10 cellular contexts compared by ENCODE assay signal in the genomic region with DNA sequence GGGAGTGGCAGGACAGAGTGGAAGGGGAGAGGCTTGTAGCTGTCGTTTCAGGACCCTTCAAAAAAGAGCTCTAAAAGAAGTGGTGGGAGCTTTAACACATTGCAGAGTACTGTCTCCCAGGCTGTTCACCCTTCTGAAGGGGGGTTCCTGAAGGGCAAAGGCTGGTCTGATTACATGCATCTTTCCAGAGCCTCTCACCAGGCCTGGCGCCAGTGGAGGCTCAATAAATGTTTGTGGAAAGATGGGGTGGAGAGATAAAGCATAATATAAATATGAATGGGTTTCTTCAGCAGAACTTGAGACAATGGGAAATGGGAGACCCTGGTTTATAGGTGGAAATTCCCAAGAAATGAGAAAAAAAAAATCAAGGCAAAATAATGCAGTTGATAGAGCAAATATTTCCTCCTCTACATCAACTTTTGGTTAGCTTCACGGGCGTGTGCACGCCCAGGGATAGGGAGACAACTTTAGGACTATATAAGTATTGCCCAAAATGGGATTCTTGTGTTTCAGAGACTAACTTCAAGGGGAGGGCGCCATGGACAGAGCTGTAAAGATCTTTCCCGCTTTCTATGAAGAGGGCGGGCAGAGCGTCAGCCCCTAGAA. TPM values are rescaled to one million over a fixed set of nuclear protein-coding genes. Genes with fewer than 3 reads are reported as not detected.
DNase-seq lines count a peak whose midpoint lies in the region; ATAC-seq, FAIRE-seq and TF ChIP-seq lines count a peak whose summit lies in the region.
"Had no signal": no experiment of that assay in that cellular context is flagged by ENCODE, and none has a peak within 500 bp of the region (broad histone marks: within the 10 kb centered on the region; RNA-seq: fewer than 3 reads in every experiment).

No MANE protein-coding gene starts in this region.

- RAD21 ChIA-PET in GM12878 (lab: Charles Lee; ENCODE audit: unreplicated experiment): interaction anchor here (0.5 to 1.8 kb wide), 9 partner anchors 12 to 404 kb away, joined by 3 to 9 read pairs (median 4); no protein-coding TSS in a partner anchor

- intact Hi-C loops in GM12878 (cut with micrococcal nuclease; ENCODE audit: unreplicated experiment): loop anchor here (5.0 kb wide), 2 partner anchors 239 to 399 kb away; no protein-coding TSS in a partner anchor

- H3K27me3 ChIP-seq in CD4-positive, CD25-positive, alpha-beta regulatory T cell (ENCODE audit: control insufficient read depth, insufficient read depth, low read length): peaks cover 15% of the 10 kb centered on the region
- H3K27me3 ChIP-seq in GM12878 (replicated peaks in 1 of 2; ENCODE audit: control insufficient read depth in 2 of 2, insufficient read depth in 2 of 2, low read length in 1 of 2): peaks cover 1 to 5% of the 10 kb centered on the region in 2 experiments; a peak in 3 of 4 replicates

- H3K9ac ChIP-seq in GM12878 (ENCODE audit: control insufficient read depth, insufficient read depth, low read length): no peak overlapping the region

- ATAC-seq in CD4-positive, CD25-positive, alpha-beta regulatory T cell (ENCODE audit: low read depth in 2 of 2): no peak
- ATAC-seq in GM12878: no peak
- ATAC-seq in GM18517 (IDR thresholded peaks at IDR 0.05; ENCODE audit: unreplicated experiment): no peak

- peak overlapping the region; percentile 72 for H2AFZ ChIP-seq in GM12878 (ENCODE audit: control insufficient read depth, low read depth, low read length)

- peak overlapping the region; percentile 97 to 100 (median 100) for H3K27ac Mint-ChIP-seq in CD4-positive, CD25-positive, alpha-beta regulatory T cell
- H3K27ac Mint-ChIP-seq in nephron: peak overlapping the region in 2 of 3 experiments; percentile 91 to 95

- no peaks in the 10 kb centered on the region for H3K9me3 Mint-ChIP-seq in CD4-positive, CD25-positive, alpha-beta regulatory T cell
- H3K9me3 Mint-ChIP-seq in nephron: no peaks in the 10 kb centered on the region

- BruUV-seq in GM12878 (replicated peaks; lab: Mats Ljungman, UMichigan): no TSS peak

- in situ Hi-C loops in GM12878 (cut with MboI): loop anchor here (5.0 kb wide), 1 partner anchor 239 kb away; no protein-coding TSS in a partner anchor

- H3K4me1 ChIP-seq in CD4-positive, CD25-positive, alpha-beta regulatory T cell (ENCODE audit: control insufficient read depth, insufficient read depth, low read length, poor library complexity, severe bottlenecking): peaks cover 75% of the 10 kb centered on the region
- peaks cover 21% of the 10 kb centered on the region for H3K4me1 ChIP-seq in GM12878 (ENCODE audit: control insufficient read depth, insufficient read depth, low read length)

- peak overlapping the region; percentile 95 to 100 (median 100) for H3K4me3 Mint-ChIP-seq in CD4-positive, CD25-positive, alpha-beta regulatory T cell
- peak overlapping the region; percentile 98 to 100 (median 99) for H3K4me3 Mint-ChIP-seq in nephron

- TF ChIP-seq RAD21 in Ishikawa (IDR thresholded peaks at IDR 0.05; ENCODE audit: low read depth) (no peak), GM12878 (IDR thresholded peaks at IDR 0.05; ENCODE audit: insufficient read depth, low read depth, low read length) (no peak)

- peaks cover 67% of the 10 kb centered on the region for H3K79me2 ChIP-seq in GM12878 (ENCODE audit: control insufficient read depth, insufficient read depth, low read length)

- no peaks in the 10 kb centered on the region; the same call in none of the 2 replicates for H4K20me1 ChIP-seq in GM12878 (ENCODE audit: control insufficient read depth, insufficient read depth)

- peak overlapping the region; percentile 82 for H3K27ac ChIP-seq in CD4-positive, CD25-positive, alpha-beta regulatory T cell (ENCODE audit: insufficient read depth, low read length, poor library complexity, severe bottlenecking)
- no peak overlapping the region for H3K27ac ChIP-seq in GM12878 (ENCODE audit: control insufficient read depth, insufficient read depth)

- POLR2A ChIA-PET in GM12878 (lab: Charles Lee): interaction anchor here (0.6 to 1.3 kb wide), 11 partner anchors 9 to 691 kb away, joined by 3 to 6 read pairs (median 4); no protein-coding TSS in a partner anchor

- no peak overlapping the region for H3K4me2 ChIP-seq in GM12878 (ENCODE audit: control insufficient read depth, insufficient read depth)

- WGBS in GM12878 (ENCODE audit: insufficient coverage, insufficient replicate concordance, low lambda C conversion rate, missing lambda C conversion rate): 27% methylated on average over 9 of the region's 9 CpGs

- H3K4me1 Mint-ChIP-seq in CD4-positive, CD25-positive, alpha-beta regulatory T cell: peaks cover 23 to 88% (median 49%) of the 10 kb centered on the region in 4 donors
- peaks cover 26% of the 10 kb centered on the region for H3K4me1 Mint-ChIP-seq in nephron

- H3K9me3 ChIP-seq in CD4-positive, CD25-positive, alpha-beta regulatory T cell (ENCODE audit: control insufficient read depth in 2 of 2, low read length in 2 of 2): no peaks in the 10 kb centered on the region
- no peaks in the 10 kb centered on the region for H3K9me3 ChIP-seq in GM12878 (replicated peaks; ENCODE audit: control insufficient read depth, insufficient read depth, low read length)
- H3K9me3 ChIP-seq: sigmoid colon had no signal

- no peak for TF ChIP-seq POLR2A in GM12878 (IDR thresholded peaks at IDR 0.05; ENCODE audit: low read depth, low read length)

- TF ChIP-seq EP300 in Ishikawa (IDR thresholded peaks at IDR 0.05; ENCODE audit: borderline replicate concordance) (no peak), GM12878 (IDR thresholded peaks at IDR 0.05; ENCODE audit: borderline replicate concordance in 1 of 2, control insufficient read depth in 1 of 2, low read depth in 2 of 2, low read length in 2 of 2) (no peak)

- CTCF ChIA-PET in GM12878 (lab: Yijun Ruan, JAX): interaction anchor here (0.7 to 1.5 kb wide), 11 partner anchors 13 to 1588 kb away, joined by 3 to 5 read pairs (median 4); no protein-coding TSS in a partner anchor

- peaks cover 27% of the 10 kb centered on the region for H3K36me3 Mint-ChIP-seq in CD4-positive, CD25-positive, alpha-beta regulatory T cell
- peaks cover 31% of the 10 kb centered on the region for H3K36me3 Mint-ChIP-seq in nephron (ENCODE audit: low read depth)

- peaks cover 43% of the 10 kb centered on the region for H3K27me3 Mint-ChIP-seq in CD4-positive, CD25-positive, alpha-beta regulatory T cell
- peaks cover 57% of the 10 kb centered on the region for H3K27me3 Mint-ChIP-seq in nephron (ENCODE audit: low read depth)

- no peak for FAIRE-seq in GM12878 (lab: Jason Lieb, UNC)

- SMC1A ChIA-PET in GM12878 (lab: Charles Lee; ENCODE audit: uncharacterized antibody, unreplicated experiment): interaction anchor here (0.5 to 1.5 kb wide), 6 partner anchors 9 to 633 kb away, joined by 3 to 6 read pairs (median 4); no protein-coding TSS in a partner anchor

- no peak for DNase-seq in CD4-positive, CD25-positive, alpha-beta regulatory T cell
- DNase-seq in GM12878 (ENCODE audit: low read depth, low spot score): no peak
- no peak for DNase-seq in UCSD-AML1 (lab: John Stamatoyannopoulos, UW; ENCODE audit: unreplicated experiment)
- no peak for DNase-seq in NCI-H1930 (lab: John Stamatoyannopoulos, UW)
- DNase-seq in stimulated activated CD4-positive, alpha-beta T cell treated with anti-CD3 and anti-CD28 coated beads, Interleukin-15, amount 100 ng/mL, for 24 hours: no peak

- TF ChIP-seq CTCF in GM12878 (IDR thresholded peaks at IDR 0.05 in 2 of 3, conservative IDR thresholded peaks at IDR 0.05 in 1 of 3; ENCODE audit: control insufficient read depth in 2 of 3, extremely low read depth in 1 of 3, insufficient read depth in 1 of 3, low read depth in 3 of 3, low read length in 3 of 3): no peak
- no peak for TF ChIP-seq CTCF in nephron (IDR thresholded peaks at IDR 0.05; ENCODE audit: unreplicated experiment in 3 of 3)

- peak overlapping the region; percentile 71 for H3K4me3 ChIP-seq in CD4-positive, CD25-positive, alpha-beta regulatory T cell (ENCODE audit: low read depth, low read length)
- no peak overlapping the region for H3K4me3 ChIP-seq in GM12878

- H3K36me3 ChIP-seq in CD4-positive, CD25-positive, alpha-beta regulatory T cell (ENCODE audit: control insufficient read depth, insufficient read depth, low read length): peaks cover 22% of the 10 kb centered on the region
- H3K36me3 ChIP-seq in GM12878 (ENCODE audit: control insufficient read depth in 2 of 2, insufficient read depth in 2 of 2, low read length in 1 of 2): peaks cover 0 to 19% of the 10 kb centered on the region in 2 experiments

RNA-seq across cellular contexts. Expression of gene BUB3, which starts 0.6 kb away (rescaled TPM):
- total RNA-seq in CD4-positive, CD25-positive, alpha-beta regulatory T cell: 162 TPM
- 100 to 1,000 TPM; 311 to 369 (median 336) TPM for polyA plus RNA-seq in CD4-positive, CD25-positive, alpha-beta regulatory T cell
- total RNA-seq in GM12878 (2013; cell fraction: nucleolus; rRNA removed): 259 and 269 TPM in 2 replicates
- total RNA-seq in GM12878 (2014; rRNA removed) (471 and 555 TPM in 2 replicates), GM12878 (2014; rRNA removed; fragmentation: Illumina TruSeq; extraction: Trizol) (248 and 262 TPM in 2 replicates), GM12878 (2021) (252 and 260 TPM in 2 replicates)
- 91.1 TPM for polyA plus RNA-seq in GM12878 (2011; ENCODE audit: low read depth)
- polyA plus RNA-seq in GM12878 (2011; rRNA removed) (312 and 334 TPM in 2 replicates), GM12878 (2014; fragmentation: Illumina TruSeq; extraction: Trizol) (228 and 312 TPM in 2 replicates), GM12878 (2014; fragmentation: Nextera tagmentation; extraction: Ambion mirVana) (1,000 to 10,000 TPM in 1 of 2 experiments, 100 to 1,000 TPM in 1; 648 to 1,126 TPM), GM12878 (2014; rRNA removed) (395 and 513 TPM in 2 replicates), GM12878 (2016; fragmentation: Nextera tagmentation; extraction: Ambion mirVana) (100 to 1,000 TPM; 487 to 530 TPM)
- polyA plus RNA-seq in GM12878 (2011; cell fraction: cytosol; rRNA removed): 276 and 371 TPM in 2 replicates
- 512 and 524 TPM in 2 replicates for polyA plus RNA-seq in GM12878 (2011; cell fraction: nucleus; rRNA removed)
- polyA plus RNA-seq in GM12878 (2012): 164 and 233 TPM in 2 replicates
- polyA minus RNA-seq in GM12878 (2011; rRNA and poly(A)+ RNA removed): 402 and 493 TPM in 2 replicates
- polyA minus RNA-seq in GM12878 (2011; cell fraction: cytosol; rRNA and poly(A)+ RNA removed): 129 and 154 TPM in 2 replicates
- polyA minus RNA-seq in GM12878 (2011; cell fraction: nucleus; rRNA and poly(A)+ RNA removed): 259 and 337 TPM in 2 replicates

RNA-seq across cellular contexts. Expression of gene HMX2, which starts 5.7 kb away (rescaled TPM):
- not detected for total RNA-seq in CD4-positive, CD25-positive, alpha-beta regulatory T cell
- polyA plus RNA-seq in CD4-positive, CD25-positive, alpha-beta regulatory T cell: under 1 TPM in 1 of 4 donors, not detected in 3; 0.37 TPM
- 0.86 and 1.1 TPM in 2 replicates for total RNA-seq in GM12878 (2013; cell fraction: nucleolus; rRNA removed)
- total RNA-seq in GM12878 (2014; rRNA removed): 12.0 and 16.8 TPM in 2 replicates
- 3.1 and 4.5 TPM in 2 replicates for total RNA-seq in GM12878 (2014; rRNA removed; fragmentation: Illumina TruSeq; extraction: Trizol)
- total RNA-seq in GM12878 (2021): 19.8 and 22.0 TPM in 2 replicates
- 0.47 TPM for polyA plus RNA-seq in GM12878 (2011; ENCODE audit: low read depth)
- not detected in 2 replicates for polyA plus RNA-seq in GM12878 (2011; rRNA removed)
- polyA plus RNA-seq in GM12878 (2011; cell fraction: cytosol; rRNA removed): 0.08 and 0.10 TPM in 2 replicates
- polyA plus RNA-seq in GM12878 (2011; cell fraction: nucleus; rRNA removed): 0.10 and 0.15 TPM in 2 replicates
- 3.6 and 5.8 TPM in 2 replicates for polyA plus RNA-seq in GM12878 (2012)
- 2.8 and 2.9 TPM in 2 replicates for polyA plus RNA-seq in GM12878 (2014; fragmentation: Illumina TruSeq; extraction: Trizol)
- polyA plus RNA-seq in GM12878 (2014; fragmentation: Nextera tagmentation; extraction: Ambion mirVana): 1 to 10 TPM; 1.4 to 3.0 TPM
- 23.6 and 26.4 TPM in 2 replicates for polyA plus RNA-seq in GM12878 (2014; rRNA removed)
- polyA plus RNA-seq in GM12878 (2016; fragmentation: Nextera tagmentation; extraction: Ambion mirVana): 10 to 100 TPM; 30.6 to 31.3 TPM
- 0.15 TPM in 1 of 2 replicates, not detected in the other for polyA minus RNA-seq in GM12878 (2011; rRNA and poly(A)+ RNA removed)
- polyA minus RNA-seq in GM12878 (2011; cell fraction: cytosol; rRNA and poly(A)+ RNA removed): not detected in 2 replicates
- not detected in 2 replicates for polyA minus RNA-seq in GM12878 (2011; cell fraction: nucleus; rRNA and poly(A)+ RNA removed)

RNA-seq across cellular contexts. Expression of gene HMX3, which starts 17.8 kb away (rescaled TPM):
- total RNA-seq in CD4-positive, CD25-positive, alpha-beta regulatory T cell: not detected
- polyA plus RNA-seq in CD4-positive, CD25-positive, alpha-beta regulatory T cell: not detected
- total RNA-seq in GM12878 (2013; cell fraction: nucleolus; rRNA removed): 8.9 and 12.1 TPM in 2 replicates
- total RNA-seq in GM12878 (2014; rRNA removed) (29.6 and 32.8 TPM in 2 replicates), GM12878 (2014; rRNA removed; fragmentation: Illumina TruSeq; extraction: Trizol) (3.5 and 4.8 TPM in 2 replicates), GM12878 (2021) (54.6 and 60.5 TPM in 2 replicates)
- polyA plus RNA-seq in GM12878 (2011; ENCODE audit: low read depth): 2.1 TPM
- polyA plus RNA-seq in GM12878 (2011; rRNA removed) (0.19 and 0.65 TPM in 2 replicates), GM12878 (2014; fragmentation: Illumina TruSeq; extraction: Trizol) (0.27 and 0.63 TPM in 2 replicates), GM12878 (2014; fragmentation: Nextera tagmentation; extraction: Ambion mirVana) (not detected), GM12878 (2014; rRNA removed) (34.3 and 38.6 TPM in 2 replicates), GM12878 (2016; fragmentation: Nextera tagmentation; extraction: Ambion mirVana) (10 to 100 TPM; 14.0 to 16.6 TPM)
- polyA plus RNA-seq in GM12878 (2011; cell fraction: cytosol; rRNA removed): 1.3 and 2.9 TPM in 2 replicates
- polyA plus RNA-seq in GM12878 (2011; cell fraction: nucleus; rRNA removed): 1.4 and 3.6 TPM in 2 replicates
- 8.8 and 9.0 TPM in 2 replicates for polyA plus RNA-seq in GM12878 (2012)
- 0.29 and 1.0 TPM in 2 replicates for polyA minus RNA-seq in GM12878 (2011; rRNA and poly(A)+ RNA removed)
- 3.2 and 4.4 TPM in 2 replicates for polyA minus RNA-seq in GM12878 (2011; cell fraction: cytosol; rRNA and poly(A)+ RNA removed)
- 1.3 and 1.7 TPM in 2 replicates for polyA minus RNA-seq in GM12878 (2011; cell fraction: nucleus; rRNA and poly(A)+ RNA removed)
- total RNA-seq: HT1080 had no signal
